Comparison of ENCODE assay signal across 1 cellular context in the genomic region with DNA sequence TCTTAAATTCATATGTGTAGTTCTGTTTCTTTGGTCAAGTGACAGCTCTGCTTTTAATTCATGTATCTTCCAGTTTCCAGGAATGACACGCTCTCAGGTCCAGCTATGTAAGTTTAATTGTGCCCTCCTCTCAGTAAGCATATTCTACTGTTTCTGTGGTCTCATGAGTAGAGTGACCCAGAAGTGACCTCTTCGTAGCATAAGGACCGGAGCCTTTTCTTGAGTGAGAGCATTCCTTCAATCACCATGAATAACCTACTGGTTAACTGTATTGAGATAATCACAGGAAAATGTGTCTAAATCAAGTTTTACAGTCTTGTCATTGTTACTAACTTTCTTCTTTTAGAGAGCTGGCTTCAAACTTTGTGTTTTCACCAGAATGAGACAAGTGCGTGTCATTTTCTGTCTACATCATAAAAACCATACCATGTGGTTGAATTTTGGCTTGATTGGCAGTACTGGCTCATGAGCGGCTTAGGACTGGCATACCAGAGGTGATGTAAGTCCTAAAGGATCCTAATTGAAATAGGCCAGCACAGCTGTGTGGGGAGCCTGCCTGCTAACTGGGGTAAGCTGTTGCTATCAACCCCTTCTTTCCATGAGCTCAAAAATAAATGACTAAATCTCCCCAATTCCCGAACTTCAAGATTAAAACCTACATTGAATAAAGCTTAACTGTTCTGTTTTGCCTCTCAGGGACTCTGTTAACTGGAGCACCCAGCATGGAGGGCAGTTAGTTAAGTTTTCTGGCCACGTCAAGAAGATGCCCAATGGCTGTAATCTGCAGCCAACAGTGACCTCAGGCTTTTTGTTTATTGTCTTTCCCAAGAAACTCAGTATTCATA.
TF ChIP-seq lines count a peak whose summit lies in the region.

No MANE protein-coding gene starts in this region.

TF ChIP-seq in SK-N-SH, 30 proteins besides CTCF, POLR2A, EP300 and RAD21 (continued from another document):
- TF ChIP-seq, protein P1, sequence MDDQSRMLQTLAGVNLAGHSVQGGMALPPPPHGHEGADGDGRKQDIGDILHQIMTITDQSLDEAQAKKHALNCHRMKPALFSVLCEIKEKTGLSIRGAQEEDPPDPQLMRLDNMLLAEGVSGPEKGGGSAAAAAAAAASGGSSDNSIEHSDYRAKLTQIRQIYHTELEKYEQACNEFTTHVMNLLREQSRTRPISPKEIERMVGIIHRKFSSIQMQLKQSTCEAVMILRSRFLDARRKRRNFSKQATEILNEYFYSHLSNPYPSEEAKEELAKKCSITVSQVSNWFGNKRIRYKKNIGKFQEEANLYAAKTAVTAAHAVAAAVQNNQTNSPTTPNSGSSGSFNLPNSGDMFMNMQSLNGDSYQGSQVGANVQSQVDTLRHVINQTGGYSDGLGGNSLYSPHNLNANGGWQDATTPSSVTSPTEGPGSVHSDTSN (IDR thresholded peaks at IDR 0.05): peak; percentile 94
- TF ChIP-seq TEAD4 (IDR thresholded peaks at IDR 0.05; ENCODE audit: borderline replicate concordance, insufficient read depth) (peak; percentile 62), TAF1 (IDR thresholded peaks at IDR 0.05; ENCODE audit: borderline replicate concordance, low read depth, low read length) (peak; percentile 25; the same call in 1 of the 2 replicates), FOXM1 (IDR thresholded peaks at IDR 0.05; ENCODE audit: low read depth) (no peak), RCOR1 (IDR thresholded peaks at IDR 0.05; ENCODE audit: low read length) (no peak), TCF12 (IDR thresholded peaks at IDR 0.05) (peak; percentile 82), GATA2 (CRISPR knock-in tag; IDR thresholded peaks at IDR 0.05) (no peak), MXI1 (IDR thresholded peaks at IDR 0.05; ENCODE audit: low read depth, low read length) (no peak), GABPA (IDR thresholded peaks at IDR 0.05; ENCODE audit: low read depth) (no peak), SIN3A (IDR thresholded peaks at IDR 0.05; ENCODE audit: borderline replicate concordance, low read depth, low read length) (peak; percentile 44; the same call in 1 of the 2 replicates), POLR2AphosphoS5 (IDR thresholded peaks at IDR 0.05; ENCODE audit: low read depth, low read length) (peak; percentile 43; the same call in 1 of the 2 replicates), RFX5 (IDR thresholded peaks at IDR 0.05; ENCODE audit: low read length) (peak; percentile 19; the same call in 1 of the 2 replicates), JUND (IDR thresholded peaks at IDR 0.05) (peak; percentile 29; the same call in 1 of the 2 replicates), NRF1 (IDR thresholded peaks at IDR 0.05; ENCODE audit: low read depth, low read length) (no peak), ELF1 (IDR thresholded peaks at IDR 0.05) (no peak), CHD2 (IDR thresholded peaks at IDR 0.05; ENCODE audit: low read length, partially characterized antibody) (no peak), SMC3 (IDR thresholded peaks at IDR 0.05; ENCODE audit: low read depth, low read length) (no peak; the same call in 1 of the 2 replicates), MEF2A (IDR thresholded peaks at IDR 0.05; ENCODE audit: borderline replicate concordance, low read depth) (peak; percentile 7; the same call in 1 of the 2 replicates), RXRA (IDR thresholded peaks at IDR 0.05; ENCODE audit: borderline replicate concordance, low read depth) (peak; percentile 65)
- TF ChIP-seq, protein P2, sequence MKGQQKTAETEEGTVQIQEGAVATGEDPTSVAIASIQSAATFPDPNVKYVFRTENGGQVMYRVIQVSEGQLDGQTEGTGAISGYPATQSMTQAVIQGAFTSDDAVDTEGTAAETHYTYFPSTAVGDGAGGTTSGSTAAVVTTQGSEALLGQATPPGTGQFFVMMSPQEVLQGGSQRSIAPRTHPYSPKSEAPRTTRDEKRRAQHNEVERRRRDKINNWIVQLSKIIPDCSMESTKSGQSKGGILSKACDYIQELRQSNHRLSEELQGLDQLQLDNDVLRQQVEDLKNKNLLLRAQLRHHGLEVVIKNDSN (IDR thresholded peaks at IDR 0.05; ENCODE audit: borderline replicate concordance, low read depth): no peak
- TF ChIP-seq, protein P3, sequence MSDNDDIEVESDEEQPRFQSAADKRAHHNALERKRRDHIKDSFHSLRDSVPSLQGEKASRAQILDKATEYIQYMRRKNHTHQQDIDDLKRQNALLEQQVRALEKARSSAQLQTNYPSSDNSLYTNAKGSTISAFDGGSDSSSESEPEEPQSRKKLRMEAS (IDR thresholded peaks at IDR 0.05; ENCODE audit: low read depth): peak; percentile 49; the same call in 1 of the 2 replicates
- TF ChIP-seq, protein P4, sequence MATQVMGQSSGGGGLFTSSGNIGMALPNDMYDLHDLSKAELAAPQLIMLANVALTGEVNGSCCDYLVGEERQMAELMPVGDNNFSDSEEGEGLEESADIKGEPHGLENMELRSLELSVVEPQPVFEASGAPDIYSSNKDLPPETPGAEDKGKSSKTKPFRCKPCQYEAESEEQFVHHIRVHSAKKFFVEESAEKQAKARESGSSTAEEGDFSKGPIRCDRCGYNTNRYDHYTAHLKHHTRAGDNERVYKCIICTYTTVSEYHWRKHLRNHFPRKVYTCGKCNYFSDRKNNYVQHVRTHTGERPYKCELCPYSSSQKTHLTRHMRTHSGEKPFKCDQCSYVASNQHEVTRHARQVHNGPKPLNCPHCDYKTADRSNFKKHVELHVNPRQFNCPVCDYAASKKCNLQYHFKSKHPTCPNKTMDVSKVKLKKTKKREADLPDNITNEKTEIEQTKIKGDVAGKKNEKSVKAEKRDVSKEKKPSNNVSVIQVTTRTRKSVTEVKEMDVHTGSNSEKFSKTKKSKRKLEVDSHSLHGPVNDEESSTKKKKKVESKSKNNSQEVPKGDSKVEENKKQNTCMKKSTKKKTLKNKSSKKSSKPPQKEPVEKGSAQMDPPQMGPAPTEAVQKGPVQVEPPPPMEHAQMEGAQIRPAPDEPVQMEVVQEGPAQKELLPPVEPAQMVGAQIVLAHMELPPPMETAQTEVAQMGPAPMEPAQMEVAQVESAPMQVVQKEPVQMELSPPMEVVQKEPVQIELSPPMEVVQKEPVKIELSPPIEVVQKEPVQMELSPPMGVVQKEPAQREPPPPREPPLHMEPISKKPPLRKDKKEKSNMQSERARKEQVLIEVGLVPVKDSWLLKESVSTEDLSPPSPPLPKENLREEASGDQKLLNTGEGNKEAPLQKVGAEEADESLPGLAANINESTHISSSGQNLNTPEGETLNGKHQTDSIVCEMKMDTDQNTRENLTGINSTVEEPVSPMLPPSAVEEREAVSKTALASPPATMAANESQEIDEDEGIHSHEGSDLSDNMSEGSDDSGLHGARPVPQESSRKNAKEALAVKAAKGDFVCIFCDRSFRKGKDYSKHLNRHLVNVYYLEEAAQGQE (IDR thresholded peaks at IDR 0.05; ENCODE audit: low read depth, low read length): no peak
- TF ChIP-seq, protein P5, sequence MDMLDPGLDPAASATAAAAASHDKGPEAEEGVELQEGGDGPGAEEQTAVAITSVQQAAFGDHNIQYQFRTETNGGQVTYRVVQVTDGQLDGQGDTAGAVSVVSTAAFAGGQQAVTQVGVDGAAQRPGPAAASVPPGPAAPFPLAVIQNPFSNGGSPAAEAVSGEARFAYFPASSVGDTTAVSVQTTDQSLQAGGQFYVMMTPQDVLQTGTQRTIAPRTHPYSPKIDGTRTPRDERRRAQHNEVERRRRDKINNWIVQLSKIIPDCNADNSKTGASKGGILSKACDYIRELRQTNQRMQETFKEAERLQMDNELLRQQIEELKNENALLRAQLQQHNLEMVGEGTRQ (IDR thresholded peaks at IDR 0.05; ENCODE audit: borderline replicate concordance, low read depth, low read length): no peak
TF ChIP-seq in SK-N-SH: peak in this region for 13.
